8 cellular contexts compared by ENCODE assay signal in the genomic region with DNA sequence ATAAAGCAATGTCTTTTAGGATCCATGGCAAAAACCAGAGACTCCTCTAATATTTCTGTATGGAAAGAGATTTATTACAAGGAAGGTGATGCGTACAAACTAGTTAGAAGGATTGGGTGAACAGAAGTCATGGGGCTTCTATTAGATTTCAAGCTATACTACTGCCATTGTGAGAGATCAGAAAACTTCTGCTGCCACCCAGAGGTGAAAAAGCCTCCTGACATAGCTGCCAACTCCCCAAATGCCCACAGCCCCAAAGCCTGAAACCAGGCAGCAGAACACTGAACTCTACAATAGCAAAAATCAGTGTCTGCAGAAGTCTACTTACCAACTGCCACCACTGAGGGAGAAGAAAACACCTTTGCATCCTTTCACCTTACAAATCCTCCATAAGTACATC.
DNase-seq lines count a peak whose midpoint lies in the region; ATAC-seq and TF ChIP-seq lines count a peak whose summit lies in the region.

No MANE protein-coding gene starts in this region.

- no peaks in the 10 kb centered on the region for H3K9me3 ChIP-seq in SK-N-SH

- TF ChIP-seq CTCF in SK-N-SH (IDR thresholded peaks at IDR 0.05), result peak; percentile 46

- POLR2A ChIA-PET in SK-N-SH (lab: Yijun Ruan, JAX), result no interaction called here

- no peak overlapping the region for H3K9ac ChIP-seq in SK-N-SH

- no peak for TF ChIP-seq EP300 in SK-N-SH (IDR thresholded peaks at IDR 0.05; ENCODE audit: borderline replicate concordance in 1 of 2, low read depth in 1 of 2, low read length in 1 of 2)

- no peak overlapping the region for H3K27ac ChIP-seq in SK-N-SH (ENCODE audit: low read depth in 2 of 2, low read length in 1 of 2)

- H3K9me2 ChIP-seq in SK-N-SH, result no peaks in the 10 kb centered on the region

- H3K36me3 ChIP-seq in SK-N-SH (replicated peaks in 1 of 2; ENCODE audit: control insufficient read depth in 1 of 2, insufficient read depth in 2 of 2, low read length in 1 of 2), result no peaks in the 10 kb centered on the region

- no peak overlapping the region; a peak in 1 of 4 replicates for H3K4me3 ChIP-seq in SK-N-SH (ENCODE audit: low read depth in 2 of 2, low read length in 1 of 2)

- CTCF ChIA-PET in SK-N-SH (lab: Yijun Ruan, JAX), result interaction anchor here (0.6 to 4.0 kb wide), 25 partner anchors 9 to 1384 kb away, joined by 3 to 34 read pairs (median 4); no protein-coding TSS in a partner anchor

- no peaks in the 10 kb centered on the region for H3K27me3 ChIP-seq in SK-N-SH (ENCODE audit: insufficient read depth)

- H3K4me2 ChIP-seq in SK-N-SH, result no peak overlapping the region

- DNase-seq in DMS153 treated with DMSO at 0.1 percent for 48 hours (lab: John Stamatoyannopoulos, UW; ENCODE audit: unreplicated experiment), result peak; percentile 2
- DNase-seq in SK-N-SH, result peak; percentile 38
- peak; percentile 64 for DNase-seq in left kidney (ENCODE audit: low read depth, low spot score)
- no peak for DNase-seq in NCI-H226
- DNase-seq in activated T-cell treated with anti-CD3 and anti-CD28 coated beads, Interleukin-2, amount 50 U/mL, for 1 hour, result no peak
- no peak for DNase-seq in dermis blood vessel endothelial cell

- no peaks in the 10 kb centered on the region for H3K4me1 ChIP-seq in SK-N-SH (ENCODE audit: control insufficient read depth in 1 of 2, insufficient read depth in 2 of 2, low read depth in 1 of 2, low read length in 1 of 2)

- peak; percentile 83 for TF ChIP-seq RAD21 in SK-N-SH (IDR thresholded peaks at IDR 0.05; ENCODE audit: low read length)

- peak; percentile 62 for ATAC-seq in HG02623 (IDR thresholded peaks at IDR 0.05; ENCODE audit: unreplicated experiment)
- no peak for ATAC-seq in HG02938 (IDR thresholded peaks at IDR 0.05; ENCODE audit: unreplicated experiment)

- no peaks in the 10 kb centered on the region for H4K20me1 ChIP-seq in SK-N-SH (ENCODE audit: insufficient read depth)

- WGBS in SK-N-SH (ENCODE audit: low lambda C conversion rate), result 56% methylated on average over 1 of the region's 1 CpG

- no peaks in the 10 kb centered on the region for H3K79me2 ChIP-seq in SK-N-SH (ENCODE audit: insufficient read depth)

- no peak overlapping the region for H2AFZ ChIP-seq in SK-N-SH (ENCODE audit: low read depth)

- H3F3A ChIP-seq in SK-N-SH (replicated peaks; ENCODE audit: insufficient read depth), result no peaks in the 10 kb centered on the region

TF ChIP-seq in SK-N-SH, 30 proteins besides CTCF, POLR2A, EP300 and RAD21:
- TF ChIP-seq SMC3 (IDR thresholded peaks at IDR 0.05; ENCODE audit: low read depth, low read length), result peak; percentile 47; the same call in 1 of the 2 replicates
- TF ChIP-seq, protein P1, sequence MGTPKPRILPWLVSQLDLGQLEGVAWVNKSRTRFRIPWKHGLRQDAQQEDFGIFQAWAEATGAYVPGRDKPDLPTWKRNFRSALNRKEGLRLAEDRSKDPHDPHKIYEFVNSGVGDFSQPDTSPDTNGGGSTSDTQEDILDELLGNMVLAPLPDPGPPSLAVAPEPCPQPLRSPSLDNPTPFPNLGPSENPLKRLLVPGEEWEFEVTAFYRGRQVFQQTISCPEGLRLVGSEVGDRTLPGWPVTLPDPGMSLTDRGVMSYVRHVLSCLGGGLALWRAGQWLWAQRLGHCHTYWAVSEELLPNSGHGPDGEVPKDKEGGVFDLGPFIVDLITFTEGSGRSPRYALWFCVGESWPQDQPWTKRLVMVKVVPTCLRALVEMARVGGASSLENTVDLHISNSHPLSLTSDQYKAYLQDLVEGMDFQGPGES (IDR thresholded peaks at IDR 0.05; ENCODE audit: low read depth, low read length), result no peak

Comparison
In these comparisons a context has a peak if more than half of its experiments do, and no peak if none do; other contexts are left out.
1. DNase-seq: peak in DMS153 treated with DMSO at 0.1 percent for 48 hours (single experiment), SK-N-SH (single experiment) and left kidney (single experiment); none in NCI-H226 (single experiment), activated T-cell treated with anti-CD3 and anti-CD28 coated beads, Interleukin-2, amount 50 U/mL, for 1 hour (single experiment) and dermis blood vessel endothelial cell (single experiment).